In the genomic region with DNA sequence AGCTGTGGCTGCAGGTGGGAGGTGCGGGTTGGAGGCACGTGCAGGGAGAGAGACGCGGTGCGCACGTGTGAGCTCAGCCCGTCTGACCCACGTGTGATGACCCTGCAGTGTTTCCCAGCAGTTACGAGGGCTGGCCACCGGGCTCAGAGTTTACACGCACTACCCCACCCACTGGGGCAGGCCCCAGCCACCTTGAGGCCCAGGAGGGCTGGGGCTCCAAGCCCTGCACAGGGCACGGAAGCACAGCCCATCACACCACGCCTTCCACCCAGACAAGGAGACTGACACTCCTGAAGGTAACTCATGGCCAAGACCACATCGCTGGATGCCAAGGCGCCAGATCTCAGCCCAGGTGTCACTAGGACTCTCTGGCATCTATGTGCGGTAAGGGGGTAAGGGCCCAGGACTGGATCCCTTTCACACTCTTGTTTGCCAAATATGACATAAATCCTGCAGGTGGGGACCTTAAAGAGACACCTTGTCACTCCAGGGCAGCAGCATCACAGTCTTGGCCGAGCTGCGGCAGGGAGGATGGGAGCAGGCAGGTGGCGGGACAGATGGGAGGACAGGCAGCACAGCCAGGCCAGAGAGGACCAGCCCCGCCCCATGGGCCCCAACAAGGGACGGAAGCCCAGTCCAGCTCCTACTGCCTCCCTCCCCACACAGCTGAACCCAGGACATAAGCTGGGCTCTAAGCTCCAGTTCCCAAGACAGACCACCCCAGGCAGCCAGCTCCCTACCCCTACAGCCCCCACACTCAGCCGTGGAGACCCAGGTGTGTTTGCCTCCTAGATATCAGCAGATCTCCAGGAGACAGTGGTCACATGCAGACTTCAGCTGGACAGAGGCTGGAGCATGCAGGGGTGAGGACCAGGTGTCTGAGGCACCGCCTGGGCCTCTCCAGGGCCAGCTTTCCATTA, we compare ENCODE assay signal across 1 cellular context.
A peak's percentile ranks its signal among the peaks of the same experiment; 100 is the strongest.
TF ChIP-seq lines count a peak whose summit lies in the region.

No MANE protein-coding gene starts in this region.

TF ChIP-seq in HEK293, 187 proteins besides CTCF, POLR2A, EP300 and RAD21:
- TF ChIP-seq TCF7L2 (IDR thresholded peaks at IDR 0.05; ENCODE audit: borderline replicate concordance, low read depth, low read length) (no peak), ZBTB8A (tag by site-specific recombination; IDR thresholded peaks at IDR 0.05) (peak; percentile 66; the same call in 1 of the 2 replicates), ZNF169 (tag by site-specific recombination; IDR thresholded peaks at IDR 0.05) (no peak), ZNF596 (tag by site-specific recombination; IDR thresholded peaks at IDR 0.05) (no peak), ZNF624 (tag by site-specific recombination; IDR thresholded peaks at IDR 0.05) (no peak), ZNF777 (tag by site-specific recombination; IDR thresholded peaks at IDR 0.05; ENCODE audit: borderline replicate concordance) (no peak)
